1 cellular context compared by ENCODE assay signal in the genomic region with DNA sequence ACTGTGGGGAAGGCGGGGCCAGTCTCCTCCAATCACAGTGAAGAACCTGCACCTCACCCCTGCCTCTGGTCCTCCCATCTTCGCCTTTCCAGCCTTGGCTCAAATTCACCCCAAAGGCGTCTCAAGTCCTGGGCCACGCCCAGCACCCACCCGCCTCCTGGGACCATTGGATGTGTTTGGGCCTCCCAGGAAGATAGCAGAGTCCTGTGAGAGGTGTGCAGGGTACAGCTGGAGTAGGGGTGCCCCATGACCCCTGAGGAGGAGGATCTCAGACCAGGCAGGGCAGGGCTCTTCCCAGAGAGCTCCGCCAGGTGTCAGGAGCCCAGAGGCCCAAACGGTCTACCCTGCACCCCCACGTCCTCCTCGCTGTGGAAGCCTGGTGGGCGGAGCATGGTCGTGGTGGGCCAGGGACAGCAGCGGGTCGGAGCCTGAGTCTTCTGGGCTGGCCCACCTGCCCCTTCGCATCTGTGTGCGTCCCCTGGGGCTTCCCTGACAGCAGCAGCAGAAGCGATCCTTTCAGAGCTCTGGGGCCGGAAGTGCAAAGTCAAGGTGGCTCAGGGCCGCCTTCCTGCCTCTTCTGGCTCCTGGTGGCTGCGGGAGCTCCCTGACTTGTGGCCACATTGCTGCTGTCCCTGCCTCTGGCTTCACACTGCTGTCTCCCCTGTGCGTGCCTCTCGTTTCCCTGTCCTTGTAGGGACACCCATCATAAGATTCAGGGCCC.
A peak's percentile ranks its signal among the peaks of the same experiment; 100 is the strongest.
TF ChIP-seq lines count a peak whose summit lies in the region.

No MANE protein-coding gene starts in this region.

TF ChIP-seq in HepG2, 621 proteins besides CTCF, POLR2A, EP300 and RAD21 (continued from another document):
- TF ChIP-seq PRPF4 (IDR thresholded peaks at IDR 0.05; ENCODE audit: low read depth, low read length, poor library complexity, severe bottlenecking) = no peak
- TF ChIP-seq, protein P1, sequence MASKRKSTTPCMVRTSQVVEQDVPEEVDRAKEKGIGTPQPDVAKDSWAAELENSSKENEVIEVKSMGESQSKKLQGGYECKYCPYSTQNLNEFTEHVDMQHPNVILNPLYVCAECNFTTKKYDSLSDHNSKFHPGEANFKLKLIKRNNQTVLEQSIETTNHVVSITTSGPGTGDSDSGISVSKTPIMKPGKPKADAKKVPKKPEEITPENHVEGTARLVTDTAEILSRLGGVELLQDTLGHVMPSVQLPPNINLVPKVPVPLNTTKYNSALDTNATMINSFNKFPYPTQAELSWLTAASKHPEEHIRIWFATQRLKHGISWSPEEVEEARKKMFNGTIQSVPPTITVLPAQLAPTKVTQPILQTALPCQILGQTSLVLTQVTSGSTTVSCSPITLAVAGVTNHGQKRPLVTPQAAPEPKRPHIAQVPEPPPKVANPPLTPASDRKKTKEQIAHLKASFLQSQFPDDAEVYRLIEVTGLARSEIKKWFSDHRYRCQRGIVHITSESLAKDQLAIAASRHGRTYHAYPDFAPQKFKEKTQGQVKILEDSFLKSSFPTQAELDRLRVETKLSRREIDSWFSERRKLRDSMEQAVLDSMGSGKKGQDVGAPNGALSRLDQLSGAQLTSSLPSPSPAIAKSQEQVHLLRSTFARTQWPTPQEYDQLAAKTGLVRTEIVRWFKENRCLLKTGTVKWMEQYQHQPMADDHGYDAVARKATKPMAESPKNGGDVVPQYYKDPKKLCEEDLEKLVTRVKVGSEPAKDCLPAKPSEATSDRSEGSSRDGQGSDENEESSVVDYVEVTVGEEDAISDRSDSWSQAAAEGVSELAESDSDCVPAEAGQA (IDR thresholded peaks at IDR 0.05; ENCODE audit: low read depth) = no peak
- TF ChIP-seq, protein P1 (CRISPR knock-in tag; IDR thresholded peaks at IDR 0.05; ENCODE audit: borderline replicate concordance) = no peak
- TF ChIP-seq PLRG1 (conservative IDR thresholded peaks at IDR 0.05) = no peak
- no peak for TF ChIP-seq GABPA (IDR thresholded peaks at IDR 0.05; ENCODE audit: low read depth, low read length)
- TF ChIP-seq GABPA (CRISPR knock-in tag; IDR thresholded peaks at IDR 0.05; ENCODE audit: low read depth) = peak; percentile 73
- no peak for TF ChIP-seq ARNTL (CRISPR knock-in tag; IDR thresholded peaks at IDR 0.05)
- TF ChIP-seq ZNF225 (CRISPR knock-in tag; IDR thresholded peaks at IDR 0.05) = 0 out of 2 replicates have a peak, but pooled peaks have one; percentile 2
- no peak for TF ChIP-seq ZNF510 (CRISPR knock-in tag; IDR thresholded peaks at IDR 0.05; ENCODE audit: low read depth)
- TF ChIP-seq SMAD9 (CRISPR knock-in tag; IDR thresholded peaks at IDR 0.05) = no peak
- TF ChIP-seq ZNF747 (CRISPR knock-in tag; IDR thresholded peaks at IDR 0.05; ENCODE audit: borderline replicate concordance) = no peak
- no peak for TF ChIP-seq LBX2 (CRISPR knock-in tag; IDR thresholded peaks at IDR 0.05; ENCODE audit: borderline replicate concordance)
- TF ChIP-seq HCFC1 (IDR thresholded peaks at IDR 0.05; ENCODE audit: low read depth, low read length) = no peak
- no peak for TF ChIP-seq ZNF777 (CRISPR knock-in tag; IDR thresholded peaks at IDR 0.05)
- no peak for TF ChIP-seq CC2D1A (CRISPR knock-in tag; IDR thresholded peaks at IDR 0.05)
- 0 out of 2 replicates have a peak, but pooled peaks have one; percentile 3 for TF ChIP-seq UBTF (CRISPR knock-in tag; IDR thresholded peaks at IDR 0.05)
- TF ChIP-seq NCOA2 (CRISPR knock-in tag; IDR thresholded peaks at IDR 0.05) = no peak
- no peak for TF ChIP-seq ZNF816 (CRISPR knock-in tag; IDR thresholded peaks at IDR 0.05; ENCODE audit: borderline replicate concordance)
- no peak for TF ChIP-seq POLR2G (IDR thresholded peaks at IDR 0.05; ENCODE audit: low read depth, low read length)
- TF ChIP-seq, protein P2, sequence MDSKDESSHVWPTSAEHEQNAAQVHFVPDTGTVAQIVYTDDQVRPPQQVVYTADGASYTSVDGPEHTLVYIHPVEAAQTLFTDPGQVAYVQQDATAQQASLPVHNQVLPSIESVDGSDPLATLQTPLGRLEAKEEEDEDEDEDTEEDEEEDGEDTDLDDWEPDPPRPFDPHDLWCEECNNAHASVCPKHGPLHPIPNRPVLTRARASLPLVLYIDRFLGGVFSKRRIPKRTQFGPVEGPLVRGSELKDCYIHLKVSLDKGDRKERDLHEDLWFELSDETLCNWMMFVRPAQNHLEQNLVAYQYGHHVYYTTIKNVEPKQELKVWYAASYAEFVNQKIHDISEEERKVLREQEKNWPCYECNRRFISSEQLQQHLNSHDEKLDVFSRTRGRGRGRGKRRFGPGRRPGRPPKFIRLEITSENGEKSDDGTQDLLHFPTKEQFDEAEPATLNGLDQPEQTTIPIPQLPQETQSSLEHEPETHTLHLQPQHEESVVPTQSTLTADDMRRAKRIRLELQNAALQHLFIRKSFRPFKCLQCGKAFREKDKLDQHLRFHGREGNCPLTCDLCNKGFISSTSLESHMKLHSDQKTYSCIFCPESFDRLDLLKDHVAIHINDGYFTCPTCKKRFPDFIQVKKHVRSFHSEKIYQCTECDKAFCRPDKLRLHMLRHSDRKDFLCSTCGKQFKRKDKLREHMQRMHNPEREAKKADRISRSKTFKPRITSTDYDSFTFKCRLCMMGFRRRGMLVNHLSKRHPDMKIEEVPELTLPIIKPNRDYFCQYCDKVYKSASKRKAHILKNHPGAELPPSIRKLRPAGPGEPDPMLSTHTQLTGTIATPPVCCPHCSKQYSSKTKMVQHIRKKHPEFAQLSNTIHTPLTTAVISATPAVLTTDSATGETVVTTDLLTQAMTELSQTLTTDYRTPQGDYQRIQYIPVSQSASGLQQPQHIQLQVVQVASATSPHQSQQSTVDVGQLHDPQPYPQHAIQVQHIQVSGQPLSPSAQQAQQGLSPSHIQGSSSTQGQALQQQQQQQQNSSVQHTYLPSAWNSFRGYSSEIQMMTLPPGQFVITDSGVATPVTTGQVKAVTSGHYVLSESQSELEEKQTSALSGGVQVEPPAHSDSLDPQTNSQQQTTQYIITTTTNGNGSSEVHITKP (CRISPR knock-in tag; IDR thresholded peaks at IDR 0.05; ENCODE audit: low read depth) = no peak
- TF ChIP-seq ATF7 (IDR thresholded peaks at IDR 0.05) = no peak
- no peak for TF ChIP-seq ATF7 (CRISPR knock-in tag; IDR thresholded peaks at IDR 0.05)
- peak; percentile 69; the same call in 1 of the 2 replicates for TF ChIP-seq ETV5 (CRISPR knock-in tag; IDR thresholded peaks at IDR 0.05; ENCODE audit: borderline replicate concordance)
- no peak for TF ChIP-seq TRIM22 (IDR thresholded peaks at IDR 0.05)
- no peak for TF ChIP-seq ZMYM2 (CRISPR knock-in tag; IDR thresholded peaks at IDR 0.05)
- TF ChIP-seq ZC3H13 (CRISPR knock-in tag; IDR thresholded peaks at IDR 0.05) = no peak
- TF ChIP-seq GABPB1 (CRISPR knock-in tag; IDR thresholded peaks at IDR 0.05) = peak; percentile 60
- no peak for TF ChIP-seq ZNF296 (CRISPR knock-in tag; conservative IDR thresholded peaks at IDR 0.05)
- no peak for TF ChIP-seq ZNF432 (CRISPR knock-in tag; IDR thresholded peaks at IDR 0.05; ENCODE audit: borderline replicate concordance)
- TF ChIP-seq KLF16 (CRISPR knock-in tag; IDR thresholded peaks at IDR 0.05) = no peak
- TF ChIP-seq ZNF652 (CRISPR knock-in tag; IDR thresholded peaks at IDR 0.05; ENCODE audit: borderline replicate concordance, low read depth) = no peak
- no peak for TF ChIP-seq ZNF776 (CRISPR knock-in tag; IDR thresholded peaks at IDR 0.05)
- TF ChIP-seq SOX13 (IDR thresholded peaks at IDR 0.05) = no peak
- TF ChIP-seq SOX13 (CRISPR knock-in tag; conservative IDR thresholded peaks at IDR 0.05 in 1 of 2, IDR thresholded peaks at IDR 0.05 in 1 of 2) = no peak
- TF ChIP-seq, protein P3, sequence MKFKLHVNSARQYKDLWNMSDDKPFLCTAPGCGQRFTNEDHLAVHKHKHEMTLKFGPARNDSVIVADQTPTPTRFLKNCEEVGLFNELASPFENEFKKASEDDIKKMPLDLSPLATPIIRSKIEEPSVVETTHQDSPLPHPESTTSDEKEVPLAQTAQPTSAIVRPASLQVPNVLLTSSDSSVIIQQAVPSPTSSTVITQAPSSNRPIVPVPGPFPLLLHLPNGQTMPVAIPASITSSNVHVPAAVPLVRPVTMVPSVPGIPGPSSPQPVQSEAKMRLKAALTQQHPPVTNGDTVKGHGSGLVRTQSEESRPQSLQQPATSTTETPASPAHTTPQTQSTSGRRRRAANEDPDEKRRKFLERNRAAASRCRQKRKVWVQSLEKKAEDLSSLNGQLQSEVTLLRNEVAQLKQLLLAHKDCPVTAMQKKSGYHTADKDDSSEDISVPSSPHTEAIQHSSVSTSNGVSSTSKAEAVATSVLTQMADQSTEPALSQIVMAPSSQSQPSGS (CRISPR knock-in tag; IDR thresholded peaks at IDR 0.05) = no peak
- TF ChIP-seq SP2 (CRISPR knock-in tag; IDR thresholded peaks at IDR 0.05) = no peak
